8 cellular contexts compared by ENCODE assay signal in genomic region chr12:70367268-70368141, GRCh38. TPM values are rescaled to one million over a fixed set of nuclear protein-coding genes. Genes with fewer than 3 reads are reported as not detected.
DNase-seq lines count a peak whose midpoint lies in the region; FAIRE-seq and TF ChIP-seq lines count a peak whose summit lies in the region.

No MANE protein-coding gene starts in this region.

- H3K4me3 ChIP-seq in SJSA1 (peak overlapping the region; percentile 39), fibroblast of villous mesenchyme (ENCODE audit: low read depth, low read length) (peak overlapping the region; percentile 67)

- H3K9me3 ChIP-seq in SJSA1 (replicated peaks) = no peaks in the 10 kb centered on the region

- H3K27ac ChIP-seq in SJSA1 = no peak overlapping the region

- H3K36me3 Mint-ChIP-seq in osteocyte (ENCODE audit: unreplicated experiment) = no peaks in the 10 kb centered on the region

- peak; percentile 5 for DNase-seq in GM19238 (ENCODE audit: insufficient read length, low spot score)
- DNase-seq in SJSA1 (ENCODE audit: low read depth in 1 of 2, low spot score in 2 of 2) = no peak
- peak; percentile 7 for DNase-seq in fibroblast of villous mesenchyme (ENCODE audit: low read depth)
- no peak for DNase-seq in osteocyte (ENCODE audit: extremely low spot score, unreplicated experiment)
- no peak for DNase-seq in central memory CD4-positive, alpha-beta T cell
- DNase-seq in urothelium cell line (ENCODE audit: low spot score) = no peak
- DNase-seq in RKO (ENCODE audit: low spot score) = no peak
- DNase-seq in 8988T = no peak

- peaks cover 14% of the 10 kb centered on the region for H3K4me1 ChIP-seq in SJSA1 (replicated peaks)

- no peaks in the 10 kb centered on the region for H3K36me3 ChIP-seq in SJSA1

- H3K4me3 Mint-ChIP-seq in osteocyte (ENCODE audit: unreplicated experiment) = peak overlapping the region; percentile 84

- H3K27ac Mint-ChIP-seq in osteocyte (ENCODE audit: unreplicated experiment) = no peak overlapping the region

- no peaks in the 10 kb centered on the region for H3K9me3 Mint-ChIP-seq in osteocyte (ENCODE audit: unreplicated experiment)

- TF ChIP-seq CTCF in fibroblast of villous mesenchyme (IDR thresholded peaks at IDR 0.05; ENCODE audit: insufficient read depth, low read depth, low read length) (no peak), osteocyte (IDR thresholded peaks at IDR 0.05) (no peak)

- no peak for FAIRE-seq in urothelium cell line (lab: Jason Lieb, UNC)

- H3K4me1 Mint-ChIP-seq in osteocyte (ENCODE audit: unreplicated experiment) = peaks cover 15% of the 10 kb centered on the region

- peaks cover 57% of the 10 kb centered on the region for H3K27me3 ChIP-seq in SJSA1 (replicated peaks)

- H3K27me3 Mint-ChIP-seq in osteocyte (ENCODE audit: unreplicated experiment) = peaks cover 39% of the 10 kb centered on the region

RNA-seq across cellular contexts. Expression of gene KCNMB4, which starts 1.4 kb away (rescaled TPM):
- 0.09 and 0.21 TPM in 2 replicates for total RNA-seq in SJSA1 (2014; rRNA removed; shearing (Covaris generic))
- total RNA-seq in fibroblast of villous mesenchyme (4.2 and 7.3 TPM in 2 replicates), osteocyte (1.1 and 1.5 TPM in 2 replicates)

Comparison
In these comparisons a context has a peak if more than half of its experiments do, and no peak if none do; other contexts are left out.
1. DNase-seq: peak in GM19238 (single experiment) and fibroblast of villous mesenchyme (single experiment); none in SJSA1 (0 of 2), osteocyte (single experiment), central memory CD4-positive, alpha-beta T cell (single experiment), urothelium cell line (single experiment), RKO (single experiment) and 8988T (single experiment).